Comparison of ENCODE assay signal across 20 cellular contexts in the genomic region with DNA sequence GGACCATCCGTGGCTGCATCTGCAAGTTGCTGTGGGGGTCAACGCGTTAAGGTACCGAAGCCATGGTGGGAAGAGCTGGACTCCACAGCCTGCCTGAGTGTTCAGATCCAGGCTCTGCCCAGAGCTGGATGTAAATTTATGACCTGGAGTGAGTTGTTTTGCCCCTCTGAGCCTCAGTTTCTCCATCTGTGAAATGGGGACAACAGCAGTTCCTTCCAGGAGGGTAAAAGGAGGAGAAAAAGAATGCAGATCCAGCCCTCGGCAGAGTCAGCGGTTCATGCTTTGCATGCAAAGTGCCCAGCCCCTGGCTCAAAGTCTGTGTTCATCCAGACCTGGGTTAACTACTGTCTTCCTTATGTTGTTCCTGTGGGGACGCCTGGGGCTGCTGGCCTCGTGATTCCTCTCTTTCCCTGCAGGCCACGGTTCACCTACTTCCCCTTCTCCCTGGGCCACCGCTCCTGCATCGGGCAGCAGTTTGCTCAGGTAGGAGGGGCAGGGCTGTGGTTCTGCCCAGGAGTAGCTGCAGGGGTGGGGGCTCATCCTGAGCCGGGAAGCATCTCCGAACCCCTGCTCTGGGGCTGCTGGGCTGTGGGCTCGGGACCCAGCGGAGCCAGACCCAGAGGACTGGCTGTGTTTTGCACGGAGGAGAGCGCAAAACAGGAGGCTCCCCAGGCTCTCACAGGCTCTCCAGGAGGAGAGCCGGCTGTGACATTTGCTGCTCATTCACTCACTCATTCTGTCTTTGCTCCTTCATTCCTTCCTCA. TPM values are rescaled to one million over a fixed set of nuclear protein-coding genes. Genes with fewer than 3 reads are reported as not detected.
DNase-seq lines count a peak whose midpoint lies in the region; ATAC-seq, FAIRE-seq and TF ChIP-seq lines count a peak whose summit lies in the region.
"Had no signal": no experiment of that assay in that cellular context is flagged by ENCODE, and none has a peak within 500 bp of the region (broad histone marks: within the 10 kb centered on the region; RNA-seq: fewer than 3 reads in every experiment).

No MANE protein-coding gene starts in this region.

- POLR2A ChIA-PET in activated B cell treated with CpG ODN at 0.5 μM for 24 hours (lab: Charles Lee) (no interaction called here), HepG2 (lab: Yijun Ruan, JAX) (no interaction called here)

- in situ Hi-C loops in HepG2 (cut with HindIII; ENCODE audit: extremely low pct_ligation_motif_present, low pct_unique_long_range_greater_than_20kb): no loop called here

- TF ChIP-seq RAD21 in HepG2 (CRISPR knock-in tag; IDR thresholded peaks at IDR 0.05): no peak

- TF ChIP-seq CTCF in heart right ventricle (IDR thresholded peaks at IDR 0.05): no peak
- no peak for TF ChIP-seq CTCF in activated B cell treated with CpG ODN at 0.5 μM for 24 hours (IDR thresholded peaks at IDR 0.05)
- no peak for TF ChIP-seq CTCF in HepG2 (CRISPR knock-in tag; IDR thresholded peaks at IDR 0.05)
- TF ChIP-seq CTCF in upper lobe of right lung (IDR thresholded peaks at IDR 0.05): no peak

- intact Hi-C loops in right cardiac atrium (cut with DNase I): no loop called here
- intact Hi-C loops in heart right ventricle (cut with DNase I): loop anchor here in 1 of 10 donors (5.0 kb wide), 1 partner anchor 44 kb away; the partner anchor contains the start of gene CYP46A1
- intact Hi-C loops in activated B cell treated with CpG ODN at 0.5 μM for 24 hours (cut with micrococcal nuclease): no loop called here
- intact Hi-C loops in HepG2 (cut with micrococcal nuclease; ENCODE audit: unreplicated experiment): no loop called here
- intact Hi-C loops in upper lobe of right lung (cut with DNase I): loop anchor here (5.0 kb wide), 1 partner anchor 161 kb away; no protein-coding TSS in a partner anchor

- WGBS in right cardiac atrium: 65% methylated on average over 18 of the region's 18 CpGs
- 69 to 75% methylated on average over 18 of the region's 18 CpGs for WGBS in heart right ventricle, 2 donors
- 0% methylated on average over 7 of the region's 18 CpGs for WGBS in HepG2 (ENCODE audit: low lambda C conversion rate)

- peaks cover 2% of the 10 kb centered on the region for H3K4me1 Mint-ChIP-seq in activated B cell treated with CpG ODN at 0.5 μM for 24 hours
- H3K4me1 Mint-ChIP-seq: central memory CD8-positive, alpha-beta T cell had no signal

- ATAC-seq in right cardiac atrium: no peak
- ATAC-seq in heart right ventricle: no peak
- ATAC-seq in activated B cell treated with CpG ODN at 0.5 μM for 24 hours (ENCODE audit: low read depth): no peak
- ATAC-seq in HepG2: no peak
- ATAC-seq in upper lobe of right lung: no peak
- ATAC-seq in GM21717 (IDR thresholded peaks at IDR 0.05; ENCODE audit: unreplicated experiment): no peak
- ATAC-seq in HG02852 (IDR thresholded peaks at IDR 0.05; ENCODE audit: unreplicated experiment): no peak
- ATAC-seq: foreskin keratinocyte; naive thymus-derived CD4-positive, alpha-beta T cell; SK-N-SH treated with all-trans-retinoic acid at 6 μM for 48 hours had no signal

- peak in 2 of 3 donors; percentile 32 to 42 for DNase-seq in right cardiac atrium
- DNase-seq in heart right ventricle: no peak
- peak; percentile 6 for DNase-seq in activated B cell treated with CpG ODN at 0.5 μM for 24 hours
- DNase-seq in HepG2 (ENCODE audit: low spot score): no peak
- peak; percentile 41 for DNase-seq in upper lobe of right lung
- DNase-seq in SHP77 treated with DMSO at 0.1 percent for 48 hours (lab: John Stamatoyannopoulos, UW): no peak
- DNase-seq: activated CD4-positive, alpha-beta T cell treated with anti-CD3 and anti-CD28 coated beads, Interleukin-2, amount 50 U/mL, for 4 hours; foreskin keratinocyte; GF-D8; HCEC 1CT; NCI-H2029 treated with DMSO at 0.1 percent for 48 hours; PC-9 had no signal

- no TSS peak for BruUV-seq in HepG2 (replicated peaks; lab: Mats Ljungman, UMichigan)

- no peak overlapping the region for H2AFZ ChIP-seq in HepG2 (ENCODE audit: low read length)
- H2AFZ ChIP-seq: PC-9 had no signal

- no peaks in the 10 kb centered on the region for H3K36me3 ChIP-seq in heart right ventricle
- no peaks in the 10 kb centered on the region for H3K36me3 ChIP-seq in HepG2 (replicated peaks in 1 of 2; ENCODE audit: control insufficient read depth in 1 of 2, insufficient read depth in 2 of 2, low read length in 2 of 2)
- no peaks in the 10 kb centered on the region for H3K36me3 ChIP-seq in upper lobe of right lung

- no peak for TF ChIP-seq EP300 in HepG2 (IDR thresholded peaks at IDR 0.05; ENCODE audit: low read depth in 2 of 2, low read length in 2 of 2)
- TF ChIP-seq EP300 in HepG2 (CRISPR knock-in tag; IDR thresholded peaks at IDR 0.05; ENCODE audit: borderline replicate concordance): no peak

- H3K79me2 ChIP-seq in HepG2 (ENCODE audit: insufficient read depth, low read length): no peaks in the 10 kb centered on the region

- CTCF ChIA-PET in activated B cell treated with CpG ODN at 0.5 μM for 24 hours (lab: Charles Lee) (no interaction called here), HepG2 (lab: Yijun Ruan, JAX; ENCODE audit: low intra/inter-chr PET ratio, low total read pairs) (no interaction called here)

- no peak overlapping the region for H3K4me3 ChIP-seq in right cardiac atrium (ENCODE audit: low read length)
- H3K4me3 ChIP-seq in heart right ventricle: no peak overlapping the region
- peak overlapping the region in 1 of 3 experiments; percentile 41; a peak in 1 of 6 replicates for H3K4me3 ChIP-seq in HepG2 (replicated peaks in 1 of 3; ENCODE audit: insufficient read depth in 1 of 3, low read depth in 2 of 3, low read length in 3 of 3)
- H3K4me3 ChIP-seq in upper lobe of right lung: no peak overlapping the region
- H3K4me3 ChIP-seq: lung, PC-9 had no signal

- H3K27ac ChIP-seq in right cardiac atrium (ENCODE audit: low read length) (no peak overlapping the region), heart right ventricle (no peak overlapping the region), HepG2 (ENCODE audit: extremely low read length, insufficient read depth, low read length) (no peak overlapping the region), upper lobe of right lung (no peak overlapping the region)
- H3K27ac ChIP-seq: foreskin keratinocyte, PC-9 had no signal

- H3K9ac ChIP-seq in HepG2 (ENCODE audit: insufficient read depth, low read depth, low read length): no peak overlapping the region

- H3K27ac Mint-ChIP-seq in activated B cell treated with CpG ODN at 0.5 μM for 24 hours: no peak overlapping the region
- H3K27ac Mint-ChIP-seq: activated T-helper 1 cell treated with anti-CD3 and anti-CD28 coated beads, Interleukin-12 subunit alpha, Interleukin-12 subunit beta, Interleukin-2, Interleukin-4 antibody, amounts not matched to agents 30 ng/mL and 10 ng/mL and 1 ng/mL, durations not matched to agents 14 hours and 24 hours and 36 hours; naive thymus-derived CD4-positive, alpha-beta T cell had no signal

- H4K20me1 ChIP-seq in HepG2 (ENCODE audit: insufficient read depth, low read length): no peaks in the 10 kb centered on the region

- no peaks in the 10 kb centered on the region for H3K36me3 Mint-ChIP-seq in activated B cell treated with CpG ODN at 0.5 μM for 24 hours (ENCODE audit: low read depth)
- H3K36me3 Mint-ChIP-seq: naive thymus-derived CD4-positive, alpha-beta T cell had no signal

- peak overlapping the region; percentile 31 for H3K4me2 ChIP-seq in HepG2 (ENCODE audit: low read depth, low read length)
- H3K4me2 ChIP-seq: PC-9 had no signal

- peaks cover 33% of the 10 kb centered on the region for H3K27me3 Mint-ChIP-seq in activated B cell treated with CpG ODN at 0.5 μM for 24 hours

- no peaks in the 10 kb centered on the region for H3K27me3 ChIP-seq in right cardiac atrium (ENCODE audit: control insufficient read depth, insufficient read depth)
- peaks cover 0 to 16% (median 0%) of the 10 kb centered on the region in 7 donors for H3K27me3 ChIP-seq in heart right ventricle
- peaks cover 5 to 21% of the 10 kb centered on the region in 2 experiments; a peak in 4 of 5 replicates for H3K27me3 ChIP-seq in HepG2 (ENCODE audit: control insufficient read depth in 1 of 2, insufficient read depth in 2 of 2, low read length in 2 of 2)
- no peaks in the 10 kb centered on the region for H3K27me3 ChIP-seq in upper lobe of right lung

- no peaks in the 10 kb centered on the region for H3K9me3 ChIP-seq in right cardiac atrium (ENCODE audit: control insufficient read depth, low read length)
- no peaks in the 10 kb centered on the region for H3K9me3 ChIP-seq in heart right ventricle
- H3K9me3 ChIP-seq in HepG2 (ENCODE audit: low read length): no peaks in the 10 kb centered on the region
- no peaks in the 10 kb centered on the region for H3K9me3 ChIP-seq in upper lobe of right lung

- no peak for TF ChIP-seq POLR2A in HepG2 (IDR thresholded peaks at IDR 0.05; ENCODE audit: insufficient read depth in 1 of 2, low read depth in 2 of 2, low read length in 2 of 2)

- no peak overlapping the region for H3K4me3 Mint-ChIP-seq in activated B cell treated with CpG ODN at 0.5 μM for 24 hours
- H3K4me3 Mint-ChIP-seq: activated T-helper 1 cell treated with anti-CD3 and anti-CD28 coated beads, Interleukin-12 subunit alpha, Interleukin-12 subunit beta, Interleukin-2, Interleukin-4 antibody, amounts not matched to agents 30 ng/mL and 10 ng/mL and 1 ng/mL, durations not matched to agents 14 hours and 24 hours and 36 hours; central memory CD8-positive, alpha-beta T cell; naive thymus-derived CD4-positive, alpha-beta T cell had no signal

- H3K4me1 ChIP-seq in right cardiac atrium (ENCODE audit: control insufficient read depth, insufficient read depth, low read length) (no peaks in the 10 kb centered on the region), heart right ventricle (peaks cover 5 to 14% (median 9%) of the 10 kb centered on the region in 9 donors), HepG2 (ENCODE audit: insufficient read depth, low read length) (peaks cover 13% of the 10 kb centered on the region), upper lobe of right lung (no peaks in the 10 kb centered on the region)
- H3K4me1 ChIP-seq: foreskin keratinocyte had no signal

- no peak for FAIRE-seq in HepG2 (lab: Jason Lieb, UNC)
- FAIRE-seq: endothelial cell of umbilical vein had no signal

- H3K9me3 Mint-ChIP-seq in activated B cell treated with CpG ODN at 0.5 μM for 24 hours: no peaks in the 10 kb centered on the region
- H3K9me3 Mint-ChIP-seq: activated T-helper 1 cell treated with anti-CD3 and anti-CD28 coated beads, Interleukin-12 subunit alpha, Interleukin-12 subunit beta, Interleukin-2, Interleukin-4 antibody, amounts not matched to agents 30 ng/mL and 10 ng/mL and 1 ng/mL, durations not matched to agents 14 hours and 24 hours and 36 hours; central memory CD8-positive, alpha-beta T cell; naive thymus-derived CD4-positive, alpha-beta T cell had no signal

RNA-seq across cellular contexts. Expression of gene CYP46A1, which starts 41.9 kb away (rescaled TPM):
- total RNA-seq in right cardiac atrium (1 to 10 TPM; 5.7 to 9.2 (median 7.9) TPM), heart right ventricle (1 to 10 TPM; 2.0 to 6.1 (median 3.9) TPM), activated B cell treated with CpG ODN at 0.5 μM for 24 hours (0.07 TPM in 1 of 2 replicates, not detected in the other), HepG2 (2016; rRNA removed; fragmentation: Illumina TruSeq; extraction: Trizol) (not detected in 2 replicates), upper lobe of right lung (1.3 TPM)
- polyA plus RNA-seq in right cardiac atrium (5.8 TPM), heart right ventricle (1 to 10 TPM; 1.5 to 2.3 TPM), HepG2 (2011; rRNA removed) (not detected in 2 replicates)
- not detected in 2 replicates for total RNA-seq in HepG2 (2016; cell fraction: cytosol; rRNA removed; fragmentation: Illumina TruSeq; extraction: Trizol; ENCODE audit: low read depth)
- total RNA-seq in HepG2 (2016; cell fraction: insoluble cytoplasmic fraction; rRNA removed; fragmentation: Illumina TruSeq; extraction: Trizol): not detected in 2 replicates
- total RNA-seq in HepG2 (2016; cell fraction: membrane; rRNA removed; fragmentation: Illumina TruSeq; extraction: Trizol): not detected in 2 replicates
- not detected in 2 replicates for total RNA-seq in HepG2 (2016; cell fraction: nucleus; rRNA removed; fragmentation: Illumina TruSeq; extraction: Trizol)
- not detected in 2 replicates for polyA plus RNA-seq in HepG2 (2011; cell fraction: cytosol; rRNA removed)
- polyA plus RNA-seq in HepG2 (2011; cell fraction: nucleus; rRNA removed): 0.06 and 0.12 TPM in 2 replicates
- polyA plus RNA-seq in HepG2 (2012): not detected in 2 replicates
- polyA plus RNA-seq in HepG2 (2016; cell fraction: cytosol; fragmentation: Illumina TruSeq; extraction: Trizol; ENCODE audit: low read depth): 0.06 TPM in 2 replicates
- not detected in 2 replicates for polyA plus RNA-seq in HepG2 (2016; cell fraction: insoluble cytoplasmic fraction; fragmentation: Illumina TruSeq; extraction: Trizol; ENCODE audit: low read depth)
- not detected in 2 replicates for polyA plus RNA-seq in HepG2 (2016; cell fraction: membrane; fragmentation: Illumina TruSeq; extraction: Trizol; ENCODE audit: low read depth)
- polyA plus RNA-seq in HepG2 (2016; cell fraction: nucleus; fragmentation: Illumina TruSeq; extraction: Trizol; ENCODE audit: insufficient read depth, low read depth): 0.11 and 0.14 TPM in 2 replicates
- 0.02 TPM in 1 of 2 replicates, not detected in the other for polyA minus RNA-seq in HepG2 (2011; rRNA and poly(A)+ RNA removed; ENCODE audit: low replicate concordance)
- polyA minus RNA-seq in HepG2 (2011; cell fraction: cytosol; rRNA and poly(A)+ RNA removed): not detected in 2 replicates
- under 0.01 and 0.12 TPM in 2 replicates for polyA minus RNA-seq in HepG2 (2011; cell fraction: nucleus; rRNA and poly(A)+ RNA removed)
- total RNA-seq: activated T-helper 1 cell treated with anti-CD3 and anti-CD28 coated beads, Interleukin-12 subunit alpha, Interleukin-12 subunit beta, Interleukin-2, Interleukin-4 antibody, amounts not matched to agents 30 ng/mL and 10 ng/mL and 1 ng/mL, durations not matched to agents 14 hours and 24 hours and 36 hours; PC-9 had no signal

Comparison
In these comparisons a context has a peak if more than half of its experiments do, and no peak if none do; other contexts are left out.
1. DNase-seq: peak in right cardiac atrium (2 of 3), activated B cell treated with CpG ODN at 0.5 μM for 24 hours (single experiment) and upper lobe of right lung (single experiment); none in heart right ventricle (0 of 2), HepG2 (single experiment) and SHP77 treated with DMSO at 0.1 percent for 48 hours (single experiment).